Comparison of ENCODE assay signal across 2 cellular contexts in the genomic region with DNA sequence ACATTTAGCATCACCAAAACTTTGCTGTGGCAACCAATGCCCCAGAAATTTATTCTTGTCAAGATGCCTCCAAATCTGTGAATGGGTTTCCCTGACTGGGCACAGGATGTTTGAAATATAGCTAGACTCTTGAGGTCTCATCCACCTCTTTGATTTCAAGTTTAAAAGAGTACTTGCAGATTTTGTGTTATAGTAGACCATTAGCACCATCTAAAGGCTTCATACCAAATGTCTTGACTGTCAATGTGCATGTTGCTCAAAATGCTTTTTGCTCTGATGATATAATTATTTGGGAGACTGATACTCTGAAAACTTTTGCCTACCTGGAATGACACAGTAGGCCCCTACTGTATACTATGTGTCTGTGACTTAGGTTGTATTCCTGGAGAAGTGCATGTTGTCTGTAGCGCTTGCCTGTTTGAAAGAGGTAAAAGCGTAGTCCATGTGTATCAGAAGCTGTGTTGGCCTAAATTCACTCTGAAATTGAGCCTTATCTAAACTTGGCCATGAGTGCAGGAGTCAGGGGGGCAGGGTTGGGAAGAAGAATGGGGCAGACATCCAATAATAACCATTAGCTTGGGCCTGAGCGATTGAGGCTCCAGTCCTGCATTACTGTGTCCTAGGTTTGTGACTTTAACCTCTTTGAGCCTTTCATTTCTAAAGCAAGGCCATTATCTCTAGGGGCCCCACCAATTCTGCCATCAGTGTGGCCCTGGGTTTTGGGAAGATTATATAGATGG.
TF ChIP-seq lines count a peak whose summit lies in the region.

No MANE protein-coding gene starts in this region.

TF ChIP-seq in SK-N-SH, 30 proteins besides CTCF, POLR2A, EP300 and RAD21:
- TF ChIP-seq USF2 (IDR thresholded peaks at IDR 0.05; ENCODE audit: borderline replicate concordance, low read depth, low read length) = no peak
- TF ChIP-seq PBX3 (IDR thresholded peaks at IDR 0.05) = no peak
- no peak for TF ChIP-seq IRF3 (IDR thresholded peaks at IDR 0.05; ENCODE audit: low read depth, low read length)
- TF ChIP-seq SMC3 (IDR thresholded peaks at IDR 0.05; ENCODE audit: low read depth, low read length) = peak; percentile 8; the same call in 1 of the 2 replicates

TF ChIP-seq in SK-N-SH treated with all-trans-retinoic acid at 6 μM for 48 hours, 23 proteins besides CTCF, POLR2A, EP300 and RAD21:
- TF ChIP-seq PATZ1 (CRISPR knock-in tag; IDR thresholded peaks at IDR 0.05; ENCODE audit: borderline replicate concordance) (no peak), BACH2 (CRISPR knock-in tag; IDR thresholded peaks at IDR 0.05; ENCODE audit: borderline replicate concordance) (no peak), ISL1 (CRISPR knock-in tag; IDR thresholded peaks at IDR 0.05) (no peak), TCF4 (CRISPR knock-in tag; IDR thresholded peaks at IDR 0.05; ENCODE audit: borderline replicate concordance) (no peak), GLIS3 (CRISPR knock-in tag; IDR thresholded peaks at IDR 0.05) (no peak), ZNF8 (CRISPR knock-in tag; IDR thresholded peaks at IDR 0.05) (no peak), ZC3H10 (CRISPR knock-in tag; IDR thresholded peaks at IDR 0.05) (no peak), TSHZ2 (CRISPR knock-in tag; IDR thresholded peaks at IDR 0.05) (no peak), SNAI2 (CRISPR knock-in tag; IDR thresholded peaks at IDR 0.05) (no peak), TOX (CRISPR knock-in tag; IDR thresholded peaks at IDR 0.05; ENCODE audit: borderline replicate concordance) (no peak), ZFP30 (CRISPR knock-in tag; IDR thresholded peaks at IDR 0.05) (no peak), RARB (CRISPR knock-in tag; IDR thresholded peaks at IDR 0.05) (no peak), ESRRG (CRISPR knock-in tag; IDR thresholded peaks at IDR 0.05) (no peak), ZNF565 (CRISPR knock-in tag; conservative IDR thresholded peaks at IDR 0.05; ENCODE audit: low read depth) (no peak), ZFP3 (CRISPR knock-in tag; IDR thresholded peaks at IDR 0.05) (no peak), CREB5 (CRISPR knock-in tag; IDR thresholded peaks at IDR 0.05; ENCODE audit: low read depth) (no peak), ZNF70 (CRISPR knock-in tag; IDR thresholded peaks at IDR 0.05) (no peak), ARNTL (CRISPR knock-in tag; IDR thresholded peaks at IDR 0.05; ENCODE audit: borderline replicate concordance, low read depth) (no peak)
- TF ChIP-seq, protein P1, sequence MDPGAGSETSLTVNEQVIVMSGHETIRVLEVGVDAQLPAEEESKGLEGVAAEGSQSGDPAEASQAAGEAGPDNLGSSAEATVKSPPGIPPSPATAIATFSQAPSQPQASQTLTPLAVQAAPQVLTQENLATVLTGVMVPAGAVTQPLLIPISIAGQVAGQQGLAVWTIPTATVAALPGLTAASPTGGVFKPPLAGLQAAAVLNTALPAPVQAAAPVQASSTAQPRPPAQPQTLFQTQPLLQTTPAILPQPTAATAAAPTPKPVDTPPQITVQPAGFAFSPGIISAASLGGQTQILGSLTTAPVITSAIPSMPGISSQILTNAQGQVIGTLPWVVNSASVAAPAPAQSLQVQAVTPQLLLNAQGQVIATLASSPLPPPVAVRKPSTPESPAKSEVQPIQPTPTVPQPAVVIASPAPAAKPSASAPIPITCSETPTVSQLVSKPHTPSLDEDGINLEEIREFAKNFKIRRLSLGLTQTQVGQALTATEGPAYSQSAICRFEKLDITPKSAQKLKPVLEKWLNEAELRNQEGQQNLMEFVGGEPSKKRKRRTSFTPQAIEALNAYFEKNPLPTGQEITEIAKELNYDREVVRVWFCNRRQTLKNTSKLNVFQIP (CRISPR knock-in tag; IDR thresholded peaks at IDR 0.05; ENCODE audit: borderline replicate concordance, low read depth) = no peak
